ENCODE assay signal across 17 cellular contexts in the genomic region with DNA sequence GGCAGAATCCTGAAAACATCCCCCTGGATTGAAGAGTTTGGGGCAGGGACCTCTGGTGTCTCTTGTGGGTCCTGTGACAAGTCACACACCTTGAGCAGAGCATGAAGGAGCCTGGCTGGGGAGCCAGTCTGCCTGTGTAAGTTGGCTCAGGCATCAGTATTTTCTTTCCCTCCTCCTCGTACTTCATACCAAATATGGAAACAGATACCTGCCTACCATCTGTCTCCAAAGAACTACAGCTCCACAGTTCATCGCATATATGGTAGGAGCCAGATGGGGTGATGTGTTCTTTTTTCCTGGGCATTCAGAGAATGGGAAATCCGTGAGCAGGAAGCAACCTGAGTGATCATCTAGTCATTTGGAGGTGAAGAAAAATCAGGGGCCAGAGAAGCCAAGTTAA.
A peak's percentile ranks its signal among the peaks of the same experiment; 100 is the strongest.
DNase-seq lines count a peak whose midpoint lies in the region; ATAC-seq and TF ChIP-seq lines count a peak whose summit lies in the region.
"Had no signal": no experiment of that assay in that cellular context is flagged by ENCODE, and none has a peak within 500 bp of the region (broad histone marks: within the 10 kb centered on the region; RNA-seq: fewer than 3 reads in every experiment).

No MANE protein-coding gene starts in this region.

- peak; percentile 82 for DNase-seq in DMS 273 (lab: John Stamatoyannopoulos, UW; ENCODE audit: unreplicated experiment)
- DNase-seq in DMS53 treated with DMSO at 0.1 percent for 48 hours (lab: John Stamatoyannopoulos, UW; ENCODE audit: unreplicated experiment) = peak; percentile 15
- peak; percentile 81 to 96 for DNase-seq in NCI-H524 (lab: John Stamatoyannopoulos, UW)
- peak; percentile 85 for DNase-seq in esophagus muscularis mucosa (ENCODE audit: extremely low spot score)
- DNase-seq in tibial nerve (ENCODE audit: low spot score in 2 of 2) = no peak
- no peak for DNase-seq in cerebellum (ENCODE audit: low spot score)
- DNase-seq: CD4-positive, alpha-beta T cell; DMS79 treated with DMSO at 0.1 percent for 48 hours; GF-D8; MM.1S; NCI-H187; SIG-M5 had no signal

- H3K36me3 ChIP-seq in esophagus muscularis mucosa (no peaks in the 10 kb centered on the region), tibial nerve (no peaks in the 10 kb centered on the region)
- H3K36me3 ChIP-seq: BLaER1 treated with 17β-estradiol and CSF1 and Interleukin-3, amounts not matched to agents 10 nM and 100 nM had no signal

- TF ChIP-seq EP300 in esophagus muscularis mucosa (IDR thresholded peaks at IDR 0.05) = no peak
- TF ChIP-seq EP300 in tibial nerve (IDR thresholded peaks at IDR 0.05) = no peak

- H3K9me3 ChIP-seq in esophagus muscularis mucosa (no peaks in the 10 kb centered on the region), tibial nerve (no peaks in the 10 kb centered on the region)
- H3K9me3 ChIP-seq: BLaER1 treated with 17β-estradiol and CSF1 and Interleukin-3, amounts not matched to agents 10 nM and 100 nM had no signal

- TF ChIP-seq CTCF in esophagus muscularis mucosa (IDR thresholded peaks at IDR 0.05) = no peak
- TF ChIP-seq CTCF in tibial nerve (IDR thresholded peaks at IDR 0.05) = no peak

- TF ChIP-seq POLR2A in esophagus muscularis mucosa (IDR thresholded peaks at IDR 0.05; ENCODE audit: low read depth) (no peak), tibial nerve (IDR thresholded peaks at IDR 0.05) (no peak)

- WGBS in esophagus muscularis mucosa = 62% methylated on average over 3 of the region's 3 CpGs
- WGBS in tibial nerve, 2 donors = 87 to 88% methylated on average over 3 of the region's 3 CpGs

- no peaks in the 10 kb centered on the region for H3K4me1 ChIP-seq in esophagus muscularis mucosa
- no peaks in the 10 kb centered on the region for H3K4me1 ChIP-seq in tibial nerve
- H3K4me1 ChIP-seq: BLaER1 treated with 17β-estradiol and CSF1 and Interleukin-3, amounts not matched to agents 10 nM and 100 nM had no signal

- H3K27ac ChIP-seq in esophagus muscularis mucosa (replicated peaks in 1 of 4) (no peak overlapping the region), tibial nerve (no peak overlapping the region)
- H3K27ac ChIP-seq: BLaER1 treated with 17β-estradiol and CSF1 and Interleukin-3, amounts not matched to agents 10 nM and 100 nM; HL-60; KMS-11; SK-N-MC had no signal

- H3K4me3 ChIP-seq in esophagus muscularis mucosa (no peak overlapping the region), tibial nerve (no peak overlapping the region)
- H3K4me3 ChIP-seq: BLaER1 treated with 17β-estradiol and CSF1 and Interleukin-3, amounts not matched to agents 10 nM and 100 nM; SK-N-MC had no signal

- intact Hi-C loops in esophagus muscularis mucosa (cut with DNase I) = no loop called here

- ATAC-seq in GM19351 (IDR thresholded peaks at IDR 0.05; ENCODE audit: unreplicated experiment) = no peak

- H3K27me3 ChIP-seq in esophagus muscularis mucosa (no peaks in the 10 kb centered on the region), tibial nerve (no peaks in the 10 kb centered on the region)
- H3K27me3 ChIP-seq: BLaER1 treated with 17β-estradiol and CSF1 and Interleukin-3, amounts not matched to agents 10 nM and 100 nM had no signal

Comparison
In these comparisons a context has a peak if more than half of its experiments do, and no peak if none do; other contexts are left out.
1. DNase-seq: peak in DMS 273 (single experiment), DMS53 treated with DMSO at 0.1 percent for 48 hours (single experiment), NCI-H524 (2 of 2) and esophagus muscularis mucosa (single experiment); none in tibial nerve (0 of 2) and cerebellum (single experiment).